8 cellular contexts compared by ENCODE assay signal in the genomic region with DNA sequence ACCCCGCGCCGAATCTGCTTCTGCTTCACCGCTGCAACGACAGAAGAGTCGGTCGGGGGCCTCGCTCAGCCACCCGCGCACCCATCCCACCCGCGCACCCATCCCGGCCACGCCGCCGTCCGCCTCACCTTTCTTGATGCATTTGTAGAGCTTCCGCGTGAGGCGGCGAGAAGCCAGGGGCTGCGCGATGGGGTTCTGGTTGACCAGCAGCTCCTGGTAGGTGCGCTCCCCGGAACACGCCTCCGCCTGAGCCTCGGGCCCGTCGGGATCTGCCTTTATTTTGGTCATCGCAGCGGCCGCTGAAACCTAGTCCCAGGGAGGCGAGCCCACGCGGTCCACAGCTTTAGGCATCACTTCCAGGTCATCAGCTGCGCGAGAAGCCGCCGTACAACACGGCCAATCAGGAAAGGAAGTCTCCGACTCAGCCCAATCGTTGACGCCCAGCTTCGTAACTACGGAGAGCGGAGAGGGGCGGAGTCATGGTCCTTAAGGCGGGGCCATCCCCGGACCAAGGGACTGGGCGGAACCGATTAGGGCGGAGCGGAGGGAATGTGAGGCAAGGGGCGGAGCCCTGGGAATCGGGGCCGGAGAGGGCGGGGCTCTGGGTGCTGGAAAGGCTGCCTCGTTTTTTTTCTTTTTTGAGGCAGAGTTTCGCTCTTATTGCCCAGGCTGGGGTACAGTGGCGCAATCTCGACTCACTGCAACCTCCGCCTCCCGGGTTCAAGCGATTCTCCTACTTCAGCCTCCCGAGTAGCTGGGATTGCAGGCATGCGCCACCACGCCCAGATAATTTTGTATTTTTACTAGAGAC. TPM values are rescaled to one million over a fixed set of nuclear protein-coding genes. Genes with fewer than 3 reads are reported as not detected.
DNase-seq lines count a peak whose midpoint lies in the region; ATAC-seq and TF ChIP-seq lines count a peak whose summit lies in the region.

Gene NHP2, minus strand, starts transcription at position 356 of the 811 bp plus-strand sequence. Its CDS starts 68 bp downstream, at position 288.

- no peaks in the 10 kb centered on the region for H3K9me3 ChIP-seq in aorta (ENCODE audit: control insufficient read depth, low read length)

- peak; percentile 96 for DNase-seq in NCI-H2029 (lab: John Stamatoyannopoulos, UW)
- DNase-seq in T-helper 22 cell (ENCODE audit: low read depth) = peak; percentile 94
- DNase-seq in astrocyte of the cerebellum (ENCODE audit: low read depth) = peak; percentile 98
- peak; percentile 98 for DNase-seq in hepatic stellate cell (ENCODE audit: low spot score)
- DNase-seq in aorta = peak; percentile 99

- 2% methylated on average over 67 to 68 of the region's 68 CpGs for WGBS in aorta, 2 donors

- intact Hi-C loops in aorta (cut with DNase I) = loop anchor here in 1 of 2 donors (5.0 kb wide), 1 partner anchor 54 kb away; no protein-coding TSS in a partner anchor

- peak within 1 kb of the TSS; percentile 73 for H3K27ac ChIP-seq in rectal smooth muscle tissue (ENCODE audit: low read depth, low read length)
- H3K27ac ChIP-seq in aorta (ENCODE audit: low read depth in 1 of 2, low read length in 2 of 2) = peak within 1 kb of the TSS in 1 of 2 donors; percentile 38

- H3K4me3 ChIP-seq in astrocyte of the cerebellum (ENCODE audit: low read depth, low read length) (peak within 1 kb of the TSS; percentile 65), rectal smooth muscle tissue (ENCODE audit: low read length) (peak within 1 kb of the TSS; percentile 89), aorta (ENCODE audit: low read length in 2 of 2) (peak within 1 kb of the TSS; percentile 20 to 60)

- in situ Hi-C loops in astrocyte of the cerebellum (cut with HindIII; ENCODE audit: low sequenced_read_pairs) = no loop called here

- H3K36me3 ChIP-seq in rectal smooth muscle tissue (ENCODE audit: control insufficient read depth, insufficient read depth, low read length) (peaks cover 18% of the 10 kb centered on the region), aorta (ENCODE audit: control insufficient read depth in 1 of 2, insufficient read depth in 2 of 2, low read length in 1 of 2) (peaks cover 0 to 2% of the 10 kb centered on the region in 2 donors)

- H3K4me1 ChIP-seq in rectal smooth muscle tissue (ENCODE audit: control insufficient read depth, insufficient read depth, low read length) = peaks cover 12% of the 10 kb centered on the region
- H3K4me1 ChIP-seq in aorta (ENCODE audit: control insufficient read depth in 1 of 2, insufficient read depth in 2 of 2, low read length in 2 of 2) = no peaks in the 10 kb centered on the region

- no peaks in the 10 kb centered on the region for H3K27me3 ChIP-seq in rectal smooth muscle tissue (ENCODE audit: control insufficient read depth, insufficient read depth, low read length)
- no peaks in the 10 kb centered on the region for H3K27me3 ChIP-seq in aorta (ENCODE audit: control insufficient read depth in 1 of 2, insufficient read depth in 2 of 2, low read length in 1 of 2)

- TF ChIP-seq CTCF in astrocyte of the cerebellum (IDR thresholded peaks at IDR 0.05; ENCODE audit: low read depth, low read length, missing control alignments) = no peak

- ATAC-seq in GM18505 (IDR thresholded peaks at IDR 0.05; ENCODE audit: unreplicated experiment) = peak; percentile 97
- ATAC-seq in HG02973 (IDR thresholded peaks at IDR 0.05; ENCODE audit: unreplicated experiment) = peak; percentile 97
- peak; percentile 99 for ATAC-seq in aorta (ENCODE audit: low FRiP score)

- peak; percentile 66 for TF ChIP-seq POLR2A in GM18505 (IDR thresholded peaks at IDR 0.05; ENCODE audit: borderline replicate concordance, extremely low read depth, insufficient read depth, insufficient read length)

- peak within 1 kb of the TSS; percentile 73 for H3K9ac ChIP-seq in rectal smooth muscle tissue (ENCODE audit: low read length)

RNA-seq across cellular contexts. Expression of gene NHP2, which starts in this region (rescaled TPM):
- total RNA-seq in aorta = 10 to 100 TPM; 55.7 to 70.6 TPM
- polyA plus RNA-seq in aorta = 100 to 1,000 TPM in 1 of 2 donors, 10 to 100 TPM in 1; 96.2 to 130 TPM
